ENCODE assay signal across 24 cellular contexts in the genomic region with DNA sequence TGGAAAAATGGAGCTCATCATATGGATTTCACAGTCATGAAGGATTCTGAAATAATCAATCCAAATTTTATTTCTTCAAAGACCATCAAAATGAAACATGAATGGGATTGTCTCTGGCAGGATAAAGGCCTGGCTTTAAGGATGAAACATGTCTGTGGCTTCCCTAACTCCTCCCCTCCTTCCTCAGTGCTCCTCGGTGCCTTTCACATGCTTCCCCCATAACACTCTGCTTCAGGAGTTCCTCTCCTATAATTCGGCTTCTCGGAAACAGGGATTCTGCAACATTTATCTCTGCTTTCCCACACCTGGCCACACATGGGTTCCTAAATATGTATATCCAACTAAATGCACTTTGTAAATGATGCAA.
DNase-seq lines count a peak whose midpoint lies in the region; ATAC-seq and TF ChIP-seq lines count a peak whose summit lies in the region.
"Had no signal": no experiment of that assay in that cellular context is flagged by ENCODE, and none has a peak within 500 bp of the region (broad histone marks: within the 10 kb centered on the region; RNA-seq: fewer than 3 reads in every experiment).

No MANE protein-coding gene starts in this region.

- no peak for TF ChIP-seq POLR2A in vagina (IDR thresholded peaks at IDR 0.05)

- H3K27me3 ChIP-seq in BLaER1 treated with 17β-estradiol and CSF1 and Interleukin-3, amounts not matched to agents 10 nM and 100 nM = no peaks in the 10 kb centered on the region
- H3K27me3 ChIP-seq in heart right ventricle (no peaks in the 10 kb centered on the region), neutrophil (no peaks in the 10 kb centered on the region), vagina (no peaks in the 10 kb centered on the region)
- H3K27me3 ChIP-seq: adrenal gland, testis had no signal

- DNase-seq in heart right ventricle (no peak), NCI-H1436 treated with DMSO at 0.1 percent for 48 hours (lab: John Stamatoyannopoulos, UW) (no peak), vagina (ENCODE audit: extremely low spot score in 2 of 2) (no peak)
- no peak for DNase-seq in activated CD4-positive, alpha-beta T cell treated with anti-CD3 and anti-CD28 coated beads, Interleukin-2, amount 50 U/mL, for 48 hours
- DNase-seq: activated CD8-positive, alpha-beta memory T cell treated with anti-CD3 and anti-CD28 coated beads, Interleukin-2, amount 50 U/mL, for 48 hours; activated naive CD4-positive, alpha-beta T cell treated with anti-CD3 and anti-CD28 coated beads, Interleukin-2, amount 10 ng/mL, durations not matched to agents 7 days and 5 days; Caco-2; GDM1; immature natural killer cell; midbrain; naive thymus-derived CD4-positive, alpha-beta T cell; NCI-H1417; NCI-H526; NK-92 treated with Interleukin-12 subunit alpha and Interleukin-12 subunit beta, amount 100 ng/mL, for 24 hours had no signal

- H3K9ac ChIP-seq in BLaER1 treated with 17β-estradiol and CSF1 and Interleukin-3, amounts not matched to agents 10 nM and 100 nM = peak overlapping the region in 7 of 11 experiments; percentile 25 to 67 (median 59); a peak in 9 of 22 replicates

- H3K27ac Mint-ChIP-seq in IgD-negative memory B cell = peak overlapping the region in 2 of 3 donors; percentile 64 to 89
- H3K27ac Mint-ChIP-seq: activated CD8-positive, alpha-beta T cell treated with anti-CD3 and anti-CD28 coated beads for 36 hours; activated naive CD4-positive, alpha-beta T cell treated with anti-CD3 and anti-CD28 coated beads, Interleukin-2, amount 10 ng/mL, durations not matched to agents 7 days and 5 days; activated T-helper 1 cell treated with anti-CD3 and anti-CD28 coated beads, Interleukin-12 subunit alpha, Interleukin-12 subunit beta, Interleukin-2, Interleukin-4 antibody, amounts not matched to agents 30 ng/mL and 10 ng/mL and 1 ng/mL, durations not matched to agents 14 hours and 24 hours and 36 hours; immature natural killer cell; naive thymus-derived CD4-positive, alpha-beta T cell; T-helper 2 cell treated with Interferon-gamma antibody and Interleukin-4, amounts not matched to agents 5 μg/mL and 100 μg/mL, for 36 hours had no signal

- H3K9me3 Mint-ChIP-seq in IgD-negative memory B cell = peaks cover 0 to 1% (median 0%) of the 10 kb centered on the region in 3 donors
- H3K9me3 Mint-ChIP-seq: activated naive CD4-positive, alpha-beta T cell treated with anti-CD3 and anti-CD28 coated beads, Interleukin-2, amount 10 ng/mL, durations not matched to agents 7 days and 5 days; activated T-helper 1 cell treated with anti-CD3 and anti-CD28 coated beads, Interleukin-12 subunit alpha, Interleukin-12 subunit beta, Interleukin-2, Interleukin-4 antibody, amounts not matched to agents 30 ng/mL and 10 ng/mL and 1 ng/mL, durations not matched to agents 14 hours and 24 hours and 36 hours; immature natural killer cell; stimulated activated naive B cell treated with anti-CD40 and anti-IgM and Interleukin-4, amounts not matched to agents 10 μg/mL and 1 μg/mL and 100 μg/mL, for 72 hours; T-helper 2 cell treated with Interferon-gamma antibody and Interleukin-4, amounts not matched to agents 5 μg/mL and 100 μg/mL, for 36 hours had no signal

- H3K4me1 Mint-ChIP-seq in IgD-negative memory B cell = peaks cover 18 to 33% (median 25%) of the 10 kb centered on the region in 3 donors
- H3K4me1 Mint-ChIP-seq: activated naive CD4-positive, alpha-beta T cell treated with anti-CD3 and anti-CD28 coated beads, Interleukin-2, amount 10 ng/mL, durations not matched to agents 7 days and 5 days; immature natural killer cell; naive thymus-derived CD4-positive, alpha-beta T cell had no signal

- no peaks in the 10 kb centered on the region for H3K27me3 Mint-ChIP-seq in IgD-negative memory B cell
- H3K27me3 Mint-ChIP-seq: activated CD8-positive, alpha-beta T cell treated with anti-CD3 and anti-CD28 coated beads for 36 hours; activated naive CD4-positive, alpha-beta T cell treated with anti-CD3 and anti-CD28 coated beads, Interleukin-2, amount 10 ng/mL, durations not matched to agents 7 days and 5 days; stimulated activated naive B cell treated with anti-CD40 and anti-IgM and Interleukin-4, amounts not matched to agents 10 μg/mL and 1 μg/mL and 100 μg/mL, for 72 hours had no signal

- peak in 1 of 8 donors; percentile 3 for ATAC-seq in heart right ventricle
- ATAC-seq: activated CD8-positive, alpha-beta T cell treated with anti-CD3 and anti-CD28 coated beads for 36 hours had no signal

- intact Hi-C loops in heart right ventricle (cut with DNase I) = no loop called here
- intact Hi-C loops in vagina (cut with DNase I) = no loop called here

- H3K4me3 ChIP-seq in BLaER1 treated with 17β-estradiol and CSF1 and Interleukin-3, amounts not matched to agents 10 nM and 100 nM = no peak overlapping the region
- H3K4me3 ChIP-seq in heart right ventricle = no peak overlapping the region
- no peak overlapping the region for H3K4me3 ChIP-seq in neutrophil (ENCODE audit: low read depth in 1 of 2, low read length in 1 of 2)
- no peak overlapping the region for H3K4me3 ChIP-seq in vagina
- H3K4me3 ChIP-seq: adrenal gland, PC-9, testis had no signal

- H3K4me1 ChIP-seq in BLaER1 treated with 17β-estradiol and CSF1 and Interleukin-3, amounts not matched to agents 10 nM and 100 nM = peaks cover 15 to 38% (median 31%) of the 10 kb centered on the region in 10 experiments
- H3K4me1 ChIP-seq in heart right ventricle (peaks cover 0 to 20% (median 5%) of the 10 kb centered on the region in 9 donors), neutrophil (ENCODE audit: control insufficient read depth in 1 of 2, insufficient read depth in 1 of 2, low read depth in 1 of 2, low read length in 1 of 2) (peaks cover 33 to 35% of the 10 kb centered on the region in 2 experiments), vagina (no peaks in the 10 kb centered on the region)
- H3K4me1 ChIP-seq: Caco-2, testis had no signal

- H3K27ac ChIP-seq in BLaER1 treated with 17β-estradiol and CSF1 and Interleukin-3, amounts not matched to agents 10 nM and 100 nM = peak overlapping the region in 10 of 11 experiments; percentile 28 to 85 (median 72); a peak in 17 of 22 replicates
- H3K27ac ChIP-seq in heart right ventricle = peak overlapping the region in 9 of 10 donors; percentile 7 to 79 (median 59)
- peak overlapping the region; percentile 73 for H3K27ac ChIP-seq in neutrophil
- no peak overlapping the region for H3K27ac ChIP-seq in vagina
- H3K27ac ChIP-seq: PC-9, testis had no signal

- no peaks in the 10 kb centered on the region for H3K9me3 ChIP-seq in BLaER1 treated with 17β-estradiol and CSF1 and Interleukin-3, amounts not matched to agents 10 nM and 100 nM (replicated peaks in 1 of 11)
- H3K9me3 ChIP-seq in heart right ventricle = no peaks in the 10 kb centered on the region
- no peaks in the 10 kb centered on the region for H3K9me3 ChIP-seq in neutrophil
- H3K9me3 ChIP-seq in vagina = no peaks in the 10 kb centered on the region
- H3K9me3 ChIP-seq: adrenal gland, Caco-2, testis had no signal

- H3K36me3 ChIP-seq in BLaER1 treated with 17β-estradiol and CSF1 and Interleukin-3, amounts not matched to agents 10 nM and 100 nM = no peaks in the 10 kb centered on the region
- H3K36me3 ChIP-seq in heart right ventricle = no peaks in the 10 kb centered on the region
- no peaks in the 10 kb centered on the region for H3K36me3 ChIP-seq in neutrophil
- H3K36me3 ChIP-seq in vagina = no peaks in the 10 kb centered on the region
- H3K36me3 ChIP-seq: adrenal gland had no signal

- peaks cover 7% of the 10 kb centered on the region for H3K36me3 Mint-ChIP-seq in IgD-negative memory B cell
- H3K36me3 Mint-ChIP-seq: activated naive CD4-positive, alpha-beta T cell treated with anti-CD3 and anti-CD28 coated beads, Interleukin-2, amount 10 ng/mL, durations not matched to agents 7 days and 5 days; immature natural killer cell; naive thymus-derived CD4-positive, alpha-beta T cell; stimulated activated naive B cell treated with anti-CD40 and anti-IgM and Interleukin-4, amounts not matched to agents 10 μg/mL and 1 μg/mL and 100 μg/mL, for 72 hours had no signal

- H3K4me2 ChIP-seq in BLaER1 treated with 17β-estradiol and CSF1 and Interleukin-3, amounts not matched to agents 10 nM and 100 nM = peak overlapping the region; percentile 32 to 87 (median 70); a peak in 21 of 22 replicates
- H3K4me2 ChIP-seq: PC-9 had no signal

- no peaks in the 10 kb centered on the region for H4K20me1 ChIP-seq in BLaER1 treated with 17β-estradiol and CSF1 and Interleukin-3, amounts not matched to agents 10 nM and 100 nM

- WGBS in heart right ventricle, 2 donors = 84 to 91% methylated on average over 3 of the region's 3 CpGs

- TF ChIP-seq CTCF in heart right ventricle (IDR thresholded peaks at IDR 0.05) (no peak), neutrophil (IDR thresholded peaks at IDR 0.05) (no peak), vagina (IDR thresholded peaks at IDR 0.05) (no peak)

- peak overlapping the region in 2 of 4 donors; percentile 21 to 79 for H3K4me3 Mint-ChIP-seq in IgD-negative memory B cell
- H3K4me3 Mint-ChIP-seq: activated CD8-positive, alpha-beta T cell treated with anti-CD3 and anti-CD28 coated beads for 36 hours; activated naive CD4-positive, alpha-beta T cell treated with anti-CD3 and anti-CD28 coated beads, Interleukin-2, amount 10 ng/mL, durations not matched to agents 7 days and 5 days; activated T-helper 1 cell treated with anti-CD3 and anti-CD28 coated beads, Interleukin-12 subunit alpha, Interleukin-12 subunit beta, Interleukin-2, Interleukin-4 antibody, amounts not matched to agents 30 ng/mL and 10 ng/mL and 1 ng/mL, durations not matched to agents 14 hours and 24 hours and 36 hours; immature natural killer cell; naive thymus-derived CD4-positive, alpha-beta T cell; stimulated activated naive B cell treated with anti-CD40 and anti-IgM and Interleukin-4, amounts not matched to agents 10 μg/mL and 1 μg/mL and 100 μg/mL, for 72 hours; T-helper 2 cell treated with Interferon-gamma antibody and Interleukin-4, amounts not matched to agents 5 μg/mL and 100 μg/mL, for 36 hours had no signal
